8 cellular contexts compared by ENCODE assay signal in genomic region chr2:11753452-11753885, GRCh38. TPM values are rescaled to one million over a fixed set of nuclear protein-coding genes. Genes with fewer than 3 reads are reported as not detected.
DNase-seq lines count a peak whose midpoint lies in the region; ATAC-seq and TF ChIP-seq lines count a peak whose summit lies in the region.

No MANE protein-coding gene starts in this region.

- H3K9ac ChIP-seq in OCI-LY3 (ENCODE audit: low read length) (peak overlapping the region; percentile 56; the same call in 1 of the 2 replicates), mammary epithelial cell (ENCODE audit: insufficient read depth, low read length) (no peak overlapping the region)

- peak; percentile 63 for ATAC-seq in HG03521 (IDR thresholded peaks at IDR 0.05; ENCODE audit: unreplicated experiment)
- ATAC-seq in natural killer cell treated with Interleukin-12 subunit alpha and Interleukin-12 subunit beta and Interleukin-15 and Interleukin-18, amount 100 ng/mL, for 72 hours = peak; percentile 36 to 56

- peaks cover 70% of the 10 kb centered on the region for H3K4me1 ChIP-seq in OCI-LY3 (ENCODE audit: low read length)
- H3K4me1 ChIP-seq in mammary epithelial cell (ENCODE audit: insufficient read depth, low read length) = peaks cover 51% of the 10 kb centered on the region
- H3K4me1 ChIP-seq in Caco-2 = peaks cover 8% of the 10 kb centered on the region; the same call in 1 of the 2 replicates

- H3K27me3 Mint-ChIP-seq in natural killer cell treated with Interleukin-12 subunit alpha and Interleukin-12 subunit beta and Interleukin-15 and Interleukin-18, amount 100 ng/mL, for 72 hours = no peaks in the 10 kb centered on the region
- H3K27me3 Mint-ChIP-seq in Caco-2 (ENCODE audit: insufficient read depth, unreplicated experiment) = no peaks in the 10 kb centered on the region

- H3K36me3 ChIP-seq in OCI-LY3 (replicated peaks; ENCODE audit: low read depth, low read length) (peaks cover 10% of the 10 kb centered on the region), mammary epithelial cell (ENCODE audit: insufficient read depth, low read length) (no peaks in the 10 kb centered on the region), Caco-2 (ENCODE audit: control insufficient read depth, insufficient read depth, low read length) (no peaks in the 10 kb centered on the region)

- BruUV-seq in mammary epithelial cell (replicated peaks; lab: Mats Ljungman, UMichigan) (no TSS peak), Caco-2 (replicated peaks; lab: Mats Ljungman, UMichigan) (no TSS peak)

- H4K20me1 ChIP-seq in OCI-LY3 (ENCODE audit: insufficient read depth, low read length) (peaks cover 44% of the 10 kb centered on the region), mammary epithelial cell (ENCODE audit: insufficient read depth, low read length) (peaks cover 6% of the 10 kb centered on the region)

- no peaks in the 10 kb centered on the region for H3K9me3 Mint-ChIP-seq in natural killer cell treated with Interleukin-12 subunit alpha and Interleukin-12 subunit beta and Interleukin-15 and Interleukin-18, amount 100 ng/mL, for 72 hours
- no peaks in the 10 kb centered on the region for H3K9me3 Mint-ChIP-seq in Caco-2 (ENCODE audit: unreplicated experiment)

- peak overlapping the region; percentile 95 for H3K4me2 ChIP-seq in OCI-LY3 (ENCODE audit: low read length)
- H3K4me2 ChIP-seq in mammary epithelial cell (ENCODE audit: insufficient read depth, low read depth, low read length) = no peak overlapping the region

- in situ Hi-C loops in mammary epithelial cell (cut with MboI; ENCODE audit: low sequenced_read_pairs in 2 of 2) = no loop called here

- 20% methylated on average over 5 of the region's 5 CpGs for WGBS in mammary epithelial cell (ENCODE audit: low coverage, missing lambda C conversion rate)

- H3K27ac ChIP-seq in OCI-LY3 (ENCODE audit: low read length) (peak overlapping the region; percentile 86), mammary epithelial cell (ENCODE audit: insufficient read depth, low read depth, low read length) (no peak overlapping the region)

- dilution Hi-C loops in mammary epithelial cell (cut with HindIII; ENCODE audit: low sequenced_read_pairs) = no loop called here

- H3K9me3 ChIP-seq in OCI-LY3 (ENCODE audit: insufficient read depth, low read length) = no peaks in the 10 kb centered on the region
- no peaks in the 10 kb centered on the region for H3K9me3 ChIP-seq in mammary epithelial cell (replicated peaks; ENCODE audit: insufficient read depth, low read length)
- H3K9me3 ChIP-seq in Caco-2 = no peaks in the 10 kb centered on the region

- peaks cover 5% of the 10 kb centered on the region for H3K36me3 Mint-ChIP-seq in natural killer cell treated with Interleukin-12 subunit alpha and Interleukin-12 subunit beta and Interleukin-15 and Interleukin-18, amount 100 ng/mL, for 72 hours
- no peaks in the 10 kb centered on the region for H3K36me3 Mint-ChIP-seq in Caco-2 (ENCODE audit: insufficient read depth, unreplicated experiment)

- DNase-seq in ELF-1 (ENCODE audit: low read depth, low spot score) (peak; percentile 8), GM20000 (ENCODE audit: low spot score) (peak; percentile 83), mammary epithelial cell (peak; percentile 51), inferior parietal cortex (ENCODE audit: extremely low spot score) (no peak), Caco-2 (no peak)
- no peak for DNase-seq in natural killer cell treated with Interleukin-12 subunit alpha and Interleukin-12 subunit beta and Interleukin-15 and Interleukin-18, amount 100 ng/mL, for 72 hours (ENCODE audit: low spot score)

- peaks cover 3% of the 10 kb centered on the region; the same call in 1 of the 2 replicates for H3K27me3 ChIP-seq in OCI-LY3 (ENCODE audit: low read depth, low read length)
- H3K27me3 ChIP-seq in mammary epithelial cell (ENCODE audit: insufficient read depth, low read length) = no peaks in the 10 kb centered on the region
- H3K27me3 ChIP-seq in Caco-2 (replicated peaks; ENCODE audit: control insufficient read depth, insufficient read depth, low read length) = no peaks in the 10 kb centered on the region

- POLR2A ChIA-PET in Caco-2 (lab: Charles Lee) = no interaction called here

- H2AFZ ChIP-seq in OCI-LY3 (ENCODE audit: low read depth, low read length) (no peak overlapping the region), mammary epithelial cell (ENCODE audit: low read depth, low read length) (no peak overlapping the region)

- TF ChIP-seq CTCF in GM20000 (IDR thresholded peaks at IDR 0.05; ENCODE audit: extremely low read depth, missing control alignments) (no peak), OCI-LY3 (IDR thresholded peaks at IDR 0.05; ENCODE audit: low read depth, low read length) (0 out of 2 replicates have a peak, but pooled peaks have one; percentile 5), mammary epithelial cell (conservative IDR thresholded peaks at IDR 0.05 in 1 of 2, IDR thresholded peaks at IDR 0.05 in 1 of 2; ENCODE audit: extremely low read depth in 1 of 2, insufficient read depth in 1 of 2, low read depth in 1 of 2, low read length in 2 of 2) (no peak), Caco-2 (IDR thresholded peaks at IDR 0.05; ENCODE audit: insufficient read depth in 1 of 2, low read depth in 1 of 2, low read length in 1 of 2, severe bottlenecking in 1 of 2, unreplicated experiment in 1 of 2) (no peak)

- H3K27ac Mint-ChIP-seq in natural killer cell treated with Interleukin-12 subunit alpha and Interleukin-12 subunit beta and Interleukin-15 and Interleukin-18, amount 100 ng/mL, for 72 hours = peak overlapping the region; percentile 91 to 95
- H3K27ac Mint-ChIP-seq in Caco-2 (ENCODE audit: unreplicated experiment) = no peak overlapping the region

- CTCF ChIA-PET in mammary epithelial cell (lab: Charles Lee; ENCODE audit: low non-redundant PET) = interaction anchor here (0.9 kb wide), 1 partner anchor 75 kb away, joined by 4 read pairs; no protein-coding TSS in a partner anchor
- CTCF ChIA-PET in Caco-2 (lab: Charles Lee) = no interaction called here

- peak overlapping the region; percentile 85 for H3K4me3 Mint-ChIP-seq in natural killer cell treated with Interleukin-12 subunit alpha and Interleukin-12 subunit beta and Interleukin-15 and Interleukin-18, amount 100 ng/mL, for 72 hours
- H3K4me3 Mint-ChIP-seq in Caco-2 (ENCODE audit: unreplicated experiment) = no peak overlapping the region

- intact Hi-C loops in mammary epithelial cell (cut with micrococcal nuclease) = no loop called here
- intact Hi-C loops in Caco-2 (cut with micrococcal nuclease; ENCODE audit: unreplicated experiment) = no loop called here

- H3K4me1 Mint-ChIP-seq in natural killer cell treated with Interleukin-12 subunit alpha and Interleukin-12 subunit beta and Interleukin-15 and Interleukin-18, amount 100 ng/mL, for 72 hours (ENCODE audit: low read depth in 2 of 2) = peaks cover 70 to 88% of the 10 kb centered on the region in 2 donors
- H3K4me1 Mint-ChIP-seq in Caco-2 (ENCODE audit: low read depth, unreplicated experiment) = no peaks in the 10 kb centered on the region

- H3K79me2 ChIP-seq in OCI-LY3 (ENCODE audit: low read length) (peaks cover 45% of the 10 kb centered on the region), mammary epithelial cell (ENCODE audit: insufficient read depth, low read length) (peaks cover 98% of the 10 kb centered on the region)

- H3K4me3 ChIP-seq in OCI-LY3 (ENCODE audit: low read length) = peak overlapping the region; percentile 74
- no peak overlapping the region for H3K4me3 ChIP-seq in mammary epithelial cell (replicated peaks in 1 of 3; ENCODE audit: insufficient read depth in 1 of 3, low read depth in 2 of 3, low read length in 3 of 3)
- H3K4me3 ChIP-seq in Caco-2 (ENCODE audit: low read depth, low read length) = no peak overlapping the region

RNA-seq across cellular contexts. Expression of gene LPIN1, which starts 7.0 kb away (rescaled TPM):
- total RNA-seq in mammary epithelial cell (10 to 100 TPM; 28.3 to 54.8 TPM), Caco-2 (2022) (12.5 and 14.2 TPM in 2 replicates)
- 58.5 TPM for polyA plus RNA-seq in mammary epithelial cell
- polyA minus RNA-seq in mammary epithelial cell = 66.3 TPM
- 100 to 1,000 TPM in 1 of 2 donors, 10 to 100 TPM in 1; 63.0 to 112 TPM for total RNA-seq in natural killer cell treated with Interleukin-12 subunit alpha and Interleukin-12 subunit beta and Interleukin-15 and Interleukin-18, amount 100 ng/mL, for 72 hours

Comparison
In these comparisons a context has a peak if more than half of its experiments do, and no peak if none do; other contexts are left out.
1. DNase-seq: peak in ELF-1 (single experiment), GM20000 (single experiment) and mammary epithelial cell (single experiment); none in natural killer cell treated with Interleukin-12 subunit alpha and Interleukin-12 subunit beta and Interleukin-15 and Interleukin-18, amount 100 ng/mL, for 72 hours (single experiment), inferior parietal cortex (single experiment) and Caco-2 (0 of 2).